ENCODE assay signal across 7 cellular contexts in genomic region chr2:177245010-177245422, GRCh38. TPM values are rescaled to one million over a fixed set of nuclear protein-coding genes. Genes with fewer than 3 reads are reported as not detected.
DNase-seq lines count a peak whose midpoint lies in the region; ATAC-seq and TF ChIP-seq lines count a peak whose summit lies in the region.

No MANE protein-coding gene starts in this region.

- H3K4ac ChIP-seq in H9 (ENCODE audit: low read depth, low read length): no peak overlapping the region

- no CpG with 5 or more reads among the region's 4 CpGs for WGBS in H9 (ENCODE audit: extremely low coverage, insufficient read length, low lambda C conversion rate)

- TF ChIP-seq CTCF in H9 (conservative IDR thresholded peaks at IDR 0.05): no peak
- no peak for TF ChIP-seq CTCF in RWPE1 (conservative IDR thresholded peaks at IDR 0.05; ENCODE audit: low read depth)
- TF ChIP-seq CTCF in fibroblast of pulmonary artery (IDR thresholded peaks at IDR 0.05; ENCODE audit: low read length, missing control alignments): no peak

- no peak for ATAC-seq in sciatic nerve

- H3K23me2 ChIP-seq in H9 (ENCODE audit: insufficient read length, low read depth, low read length, poor library complexity, severe bottlenecking): no peaks in the 10 kb centered on the region

- no peak overlapping the region for H3K4me2 ChIP-seq in H9 (ENCODE audit: insufficient read depth, insufficient read length, low read length)

- no peak overlapping the region for H3K27ac ChIP-seq in H9 (ENCODE audit: insufficient read length, low read depth, low read length)
- H3K27ac ChIP-seq in RWPE1: peak overlapping the region; percentile 92
- H3K27ac ChIP-seq in skeletal muscle tissue (ENCODE audit: low read depth, low read length): peak overlapping the region; percentile 53

- H3K4me1 ChIP-seq in H9 (ENCODE audit: insufficient read depth, low read length) (peaks cover 11% of the 10 kb centered on the region; the same call in 1 of the 2 replicates), skeletal muscle tissue (ENCODE audit: control insufficient read depth in 3 of 3, insufficient read depth in 3 of 3, low read length in 3 of 3) (peaks cover 58 to 70% (median 63%) of the 10 kb centered on the region in 3 donors)

- no peaks in the 10 kb centered on the region; a peak in 3 of 7 replicates for H3K36me3 Mint-ChIP-seq in H9 (ENCODE audit: insufficient read depth in 1 of 3, low read depth in 3 of 3)

- POLR2A ChIA-PET in RWPE1 (lab: Yijun Ruan, JAX; ENCODE audit: low non-redundant PET): interaction anchor here (0.7 to 0.9 kb wide), 2 partner anchors 10 to 171 kb away, joined by 3 to 9 read pairs; no protein-coding TSS in a partner anchor

- peaks cover 2% of the 10 kb centered on the region for H4K20me1 ChIP-seq in H9 (ENCODE audit: control insufficient read depth, insufficient read depth, insufficient read length)

- no peak overlapping the region for H3K4me3 Mint-ChIP-seq in H9

- peaks cover 23% of the 10 kb centered on the region for H3K79me2 ChIP-seq in H9 (ENCODE audit: insufficient read depth, low read length)

- peaks cover 4% of the 10 kb centered on the region for H3K79me1 ChIP-seq in H9 (ENCODE audit: insufficient read depth, low read depth, low read length, poor library complexity, severe bottlenecking)

- H3K27me3 Mint-ChIP-seq in H9 (ENCODE audit: low read depth): no peaks in the 10 kb centered on the region

- H2AK5ac ChIP-seq in H9 (ENCODE audit: insufficient read length, low read length): no peak overlapping the region

- intact Hi-C loops in sciatic nerve (cut with DNase I): no loop called here

- H3K14ac ChIP-seq in H9 (ENCODE audit: insufficient read depth, low read length): no peak overlapping the region

- no peak overlapping the region for H4K5ac ChIP-seq in H9 (ENCODE audit: insufficient read length, low read depth, low read length)

- H2BK5ac ChIP-seq in H9 (ENCODE audit: insufficient read length, low read length): no peak overlapping the region

- DNase-seq in H9 (no peak), RWPE1 (ENCODE audit: low spot score) (no peak), fibroblast of pulmonary artery (ENCODE audit: low read depth) (peak; percentile 69), NCI-H345 (lab: John Stamatoyannopoulos, UW) (no peak), OCI-M2 (lab: John Stamatoyannopoulos, UW; ENCODE audit: unreplicated experiment) (no peak), sciatic nerve (ENCODE audit: low spot score) (no peak)

- no peaks in the 10 kb centered on the region for H3K36me3 ChIP-seq in skeletal muscle tissue (ENCODE audit: control insufficient read depth in 3 of 3, insufficient read depth in 3 of 3, low read length in 3 of 3)

- no peak overlapping the region for H2BK15ac ChIP-seq in H9 (ENCODE audit: low read depth, low read length)

- H3K9me3 Mint-ChIP-seq in H9: no peaks in the 10 kb centered on the region

- H3T11ph ChIP-seq in H9 (ENCODE audit: low read length): no peak overlapping the region

- CTCF ChIA-PET in RWPE1 (lab: Yijun Ruan, JAX): interaction anchor here (0.6 kb wide), 1 partner anchor 19 kb away, joined by 3 read pairs; no protein-coding TSS in a partner anchor

- H3K9me3 ChIP-seq in H9 (ENCODE audit: control insufficient read depth, low read depth, low read length): no peaks in the 10 kb centered on the region
- H3K9me3 ChIP-seq in skeletal muscle tissue (ENCODE audit: control insufficient read depth in 3 of 3, low read length in 3 of 3): no peaks in the 10 kb centered on the region

- H3K27me3 ChIP-seq in H9 (ENCODE audit: insufficient read depth, low read length) (no peaks in the 10 kb centered on the region), skeletal muscle tissue (ENCODE audit: control insufficient read depth in 3 of 3, insufficient read depth in 3 of 3, low read length in 3 of 3) (no peaks in the 10 kb centered on the region)

- no peak overlapping the region for H2BK20ac ChIP-seq in H9 (ENCODE audit: low read depth, low read length, poor library complexity, severe bottlenecking)

- H2BK120ac ChIP-seq in H9 (ENCODE audit: low read depth, low read length, poor library complexity, severe bottlenecking): no peak overlapping the region

- H2AFZ ChIP-seq in H9 (ENCODE audit: low read length): no peak overlapping the region

- H3K27ac Mint-ChIP-seq in H9: peak overlapping the region; percentile 20 to 95 (median 64); a peak in 5 of 7 replicates

- no peak overlapping the region for H2BK12ac ChIP-seq in H9 (ENCODE audit: insufficient read length, low read depth, low read length)

- H4K91ac ChIP-seq in H9 (ENCODE audit: insufficient read length, low read depth, low read length): no peak overlapping the region

- H3K23ac ChIP-seq in H9 (ENCODE audit: insufficient read length, low read depth, low read length): no peak overlapping the region

- no peak overlapping the region for H4K8ac ChIP-seq in H9 (replicated peaks; ENCODE audit: insufficient read length, low read depth, low read length)

- no peak overlapping the region for H3K18ac ChIP-seq in H9 (ENCODE audit: insufficient read length, low read depth, low read length)

- H3K4me1 Mint-ChIP-seq in H9: peaks cover 48 to 52% of the 10 kb centered on the region in 2 experiments

- no peak overlapping the region for H3K4me3 ChIP-seq in fibroblast of pulmonary artery (replicated peaks; ENCODE audit: low read depth, low read length)
- no peak overlapping the region for H3K4me3 ChIP-seq in skeletal muscle tissue (ENCODE audit: low read length in 3 of 3)

- H3K9ac ChIP-seq in H9 (ENCODE audit: extremely low read depth, insufficient read length, low read length) (no peak overlapping the region), skeletal muscle tissue (ENCODE audit: low read depth in 1 of 3, low read length in 3 of 3) (no peak overlapping the region)

- no peak overlapping the region for H3K56ac ChIP-seq in H9 (ENCODE audit: insufficient read length, low read depth, low read length)

RNA-seq across cellular contexts. Expression of gene NFE2L2, which starts 19.5 kb away (rescaled TPM):
- total RNA-seq in H9 (2021) (40.6 and 42.5 TPM in 2 replicates), skeletal muscle tissue (21.4 TPM), sciatic nerve (149 TPM)

RNA-seq across cellular contexts. Expression of gene HNRNPA3, which starts 32.4 kb away (rescaled TPM):
- total RNA-seq in H9 (2021): 405 and 419 TPM in 2 replicates
- total RNA-seq in skeletal muscle tissue: 49.1 TPM
- total RNA-seq in sciatic nerve: 161 TPM
